Comparison of ENCODE assay signal across 35 cellular contexts in the genomic region with DNA sequence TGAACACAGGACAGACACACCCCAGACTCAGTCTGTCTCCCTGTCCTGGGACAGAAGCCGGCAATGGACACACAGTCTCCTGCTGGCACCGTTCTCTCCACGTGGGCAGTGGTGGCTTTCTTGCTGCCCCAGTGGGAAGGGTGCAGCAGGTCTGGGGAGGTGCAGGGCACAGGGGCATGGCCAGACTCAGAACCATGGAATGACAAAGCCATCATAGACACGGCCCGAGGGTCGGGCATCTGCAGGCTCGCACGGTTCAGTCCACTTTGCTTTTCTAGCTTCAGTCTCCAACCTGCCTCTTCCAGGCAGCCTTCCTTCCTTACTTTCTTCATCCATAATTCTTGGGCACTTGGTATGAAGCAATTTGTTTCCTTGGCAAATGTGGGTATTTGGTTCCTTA. TPM values are rescaled to one million over a fixed set of nuclear protein-coding genes. Genes with fewer than 3 reads are reported as not detected.
"Had no signal": no experiment of that assay in that cellular context is flagged by ENCODE, and none has a peak within 500 bp of the region (broad histone marks: within the 10 kb centered on the region; RNA-seq: fewer than 3 reads in every experiment).

No MANE protein-coding gene starts in this region.

- H3K4me3 ChIP-seq: adrenal gland, body of pancreas, cardiac muscle cell, coronary artery, dorsolateral prefrontal cortex, heart left ventricle, left ventricle myocardium inferior, ovary, sigmoid colon, thoracic aorta had no signal

- H3K9me3 ChIP-seq: adrenal gland, body of pancreas, ovary, sigmoid colon, thoracic aorta had no signal

- ATAC-seq: activated CD8-positive, alpha-beta T cell treated with anti-CD3 and anti-CD28 coated beads for 36 hours; activated naive CD4-positive, alpha-beta T cell treated with anti-CD3 and anti-CD28 coated beads, Interleukin-2, amount 50 U/mL, for 72 hours; body of pancreas; heart left ventricle; natural killer cell; stimulated activated effector memory CD8-positive, alpha-beta T cell treated with anti-CD3 and anti-CD28 coated beads, Interleukin-12 subunit alpha, Interleukin-12 subunit beta, amount 100 ng/mL, for 72 hours had no signal

- H3K27ac ChIP-seq: adrenal gland, body of pancreas, cardiac muscle cell, left ventricle myocardium inferior, sigmoid colon, thoracic aorta had no signal

- H3K27me3 ChIP-seq: adrenal gland, body of pancreas, cardiac muscle cell, dorsolateral prefrontal cortex, heart left ventricle, ovary, sigmoid colon had no signal

- DNase-seq: activated B cell treated with CpG ODN at 0.5 μM for 24 hours; activated CD4-positive, alpha-beta T cell treated with anti-CD3 and anti-CD28 coated beads, Interleukin-2, amount 50 U/mL, for 1 hour; activated CD8-positive, alpha-beta T cell treated with anti-CD3 and anti-CD28 coated beads for 36 hours; activated naive CD4-positive, alpha-beta T cell; activated T-cell treated with anti-CD3 and anti-CD28 coated beads, Interleukin-2, amount 50 U/mL, for 48 hours; adrenal gland; aorta; body of pancreas; dorsolateral prefrontal cortex; effector memory CD4-positive, alpha-beta T cell; erythroblast; hypothalamus; kidney glomerular epithelial cell; left ventricle myocardium inferior; natural killer cell; sigmoid colon; small intestine; stimulated activated CD4-positive, alpha-beta T cell treated with anti-CD3 and anti-CD28 coated beads, Interleukin-4, amount 100 ng/mL, for 24 hours; T-helper 1 cell had no signal

- H3K36me3 ChIP-seq: adrenal gland, cardiac muscle cell, heart left ventricle, left ventricle myocardium inferior, ovary, sigmoid colon, thoracic aorta had no signal

RNA-seq across cellular contexts. Expression of gene MYMK, which starts 16.7 kb away (rescaled TPM):
- total RNA-seq: activated B cell treated with CpG ODN at 0.5 μM for 24 hours; activated CD8-positive, alpha-beta T cell treated with anti-CD3 and anti-CD28 coated beads for 36 hours; activated naive CD4-positive, alpha-beta T cell treated with anti-CD3 and anti-CD28 coated beads, Interleukin-2, amount 50 U/mL, for 72 hours; activated T-helper 2 cell treated with anti-CD3 and anti-CD28 coated beads, Interferon-gamma antibody, Interleukin-2, Interleukin-4, amounts not matched to agents 10 μg/mL and 5 μg/mL and 100 μg/mL, durations not matched to agents 14 hours and 24 hours and 36 hours; adrenal gland; aorta; body of pancreas; cardiac muscle cell; cerebellum; fibroblast of lung; fibroblast of villous mesenchyme; heart left ventricle; left ventricle myocardium inferior; lung microvascular endothelial cell; mesothelial cell of epicardium; natural killer cell; ovary; progenitor cell of endocrine pancreas; renal cortical epithelial cell; sigmoid colon; subcutaneous adipose tissue; thoracic aorta had no signal
- polyA plus RNA-seq: adrenal gland, aorta, cardiac muscle cell, fibroblast of lung, heart left ventricle, ovary, sigmoid colon, small intestine had no signal

RNA-seq across cellular contexts. Expression of gene ADAMTSL2, which starts 26.5 kb away (rescaled TPM):
- total RNA-seq: activated B cell treated with CpG ODN at 0.5 μM for 24 hours; activated T-helper 2 cell treated with anti-CD3 and anti-CD28 coated beads, Interferon-gamma antibody, Interleukin-2, Interleukin-4, amounts not matched to agents 10 μg/mL and 5 μg/mL and 100 μg/mL, durations not matched to agents 14 hours and 24 hours and 36 hours; natural killer cell had no signal
